Comparison of ENCODE assay signal across 1 cellular context in the genomic region with DNA sequence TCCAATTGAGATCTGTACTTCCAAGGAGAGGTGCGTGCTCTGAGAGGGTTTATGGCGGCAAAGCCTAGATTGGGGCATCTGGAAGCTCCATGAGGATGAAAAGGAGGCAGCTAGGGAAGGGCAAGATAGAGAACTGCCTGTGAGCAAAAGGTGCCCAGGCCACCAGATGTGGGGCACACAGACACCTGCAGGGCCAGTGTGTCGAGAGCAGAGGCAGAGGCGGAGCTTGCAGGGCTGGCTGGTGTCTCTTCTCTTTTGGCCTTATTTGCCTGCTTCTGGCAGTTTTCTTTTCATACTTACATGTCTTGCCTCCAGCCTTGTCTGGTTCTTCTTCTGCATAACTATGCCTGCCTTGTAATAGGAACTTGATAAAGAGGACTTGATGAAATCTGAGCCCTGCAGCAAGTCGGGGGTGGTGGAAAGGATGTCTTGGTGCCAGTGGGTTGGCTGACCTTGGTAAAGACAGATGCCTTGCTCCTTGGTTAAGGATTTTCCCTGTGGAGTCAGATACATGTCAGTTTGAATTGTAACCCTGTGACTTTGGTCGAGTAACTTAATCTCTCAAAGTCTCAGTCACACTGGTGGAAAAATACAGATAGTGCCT.
TF ChIP-seq lines count a peak whose summit lies in the region.

No MANE protein-coding gene starts in this region.

TF ChIP-seq in GM23338, 12 proteins besides CTCF, POLR2A, EP300 and RAD21 (continued from another document):
- TF ChIP-seq, protein P1, sequence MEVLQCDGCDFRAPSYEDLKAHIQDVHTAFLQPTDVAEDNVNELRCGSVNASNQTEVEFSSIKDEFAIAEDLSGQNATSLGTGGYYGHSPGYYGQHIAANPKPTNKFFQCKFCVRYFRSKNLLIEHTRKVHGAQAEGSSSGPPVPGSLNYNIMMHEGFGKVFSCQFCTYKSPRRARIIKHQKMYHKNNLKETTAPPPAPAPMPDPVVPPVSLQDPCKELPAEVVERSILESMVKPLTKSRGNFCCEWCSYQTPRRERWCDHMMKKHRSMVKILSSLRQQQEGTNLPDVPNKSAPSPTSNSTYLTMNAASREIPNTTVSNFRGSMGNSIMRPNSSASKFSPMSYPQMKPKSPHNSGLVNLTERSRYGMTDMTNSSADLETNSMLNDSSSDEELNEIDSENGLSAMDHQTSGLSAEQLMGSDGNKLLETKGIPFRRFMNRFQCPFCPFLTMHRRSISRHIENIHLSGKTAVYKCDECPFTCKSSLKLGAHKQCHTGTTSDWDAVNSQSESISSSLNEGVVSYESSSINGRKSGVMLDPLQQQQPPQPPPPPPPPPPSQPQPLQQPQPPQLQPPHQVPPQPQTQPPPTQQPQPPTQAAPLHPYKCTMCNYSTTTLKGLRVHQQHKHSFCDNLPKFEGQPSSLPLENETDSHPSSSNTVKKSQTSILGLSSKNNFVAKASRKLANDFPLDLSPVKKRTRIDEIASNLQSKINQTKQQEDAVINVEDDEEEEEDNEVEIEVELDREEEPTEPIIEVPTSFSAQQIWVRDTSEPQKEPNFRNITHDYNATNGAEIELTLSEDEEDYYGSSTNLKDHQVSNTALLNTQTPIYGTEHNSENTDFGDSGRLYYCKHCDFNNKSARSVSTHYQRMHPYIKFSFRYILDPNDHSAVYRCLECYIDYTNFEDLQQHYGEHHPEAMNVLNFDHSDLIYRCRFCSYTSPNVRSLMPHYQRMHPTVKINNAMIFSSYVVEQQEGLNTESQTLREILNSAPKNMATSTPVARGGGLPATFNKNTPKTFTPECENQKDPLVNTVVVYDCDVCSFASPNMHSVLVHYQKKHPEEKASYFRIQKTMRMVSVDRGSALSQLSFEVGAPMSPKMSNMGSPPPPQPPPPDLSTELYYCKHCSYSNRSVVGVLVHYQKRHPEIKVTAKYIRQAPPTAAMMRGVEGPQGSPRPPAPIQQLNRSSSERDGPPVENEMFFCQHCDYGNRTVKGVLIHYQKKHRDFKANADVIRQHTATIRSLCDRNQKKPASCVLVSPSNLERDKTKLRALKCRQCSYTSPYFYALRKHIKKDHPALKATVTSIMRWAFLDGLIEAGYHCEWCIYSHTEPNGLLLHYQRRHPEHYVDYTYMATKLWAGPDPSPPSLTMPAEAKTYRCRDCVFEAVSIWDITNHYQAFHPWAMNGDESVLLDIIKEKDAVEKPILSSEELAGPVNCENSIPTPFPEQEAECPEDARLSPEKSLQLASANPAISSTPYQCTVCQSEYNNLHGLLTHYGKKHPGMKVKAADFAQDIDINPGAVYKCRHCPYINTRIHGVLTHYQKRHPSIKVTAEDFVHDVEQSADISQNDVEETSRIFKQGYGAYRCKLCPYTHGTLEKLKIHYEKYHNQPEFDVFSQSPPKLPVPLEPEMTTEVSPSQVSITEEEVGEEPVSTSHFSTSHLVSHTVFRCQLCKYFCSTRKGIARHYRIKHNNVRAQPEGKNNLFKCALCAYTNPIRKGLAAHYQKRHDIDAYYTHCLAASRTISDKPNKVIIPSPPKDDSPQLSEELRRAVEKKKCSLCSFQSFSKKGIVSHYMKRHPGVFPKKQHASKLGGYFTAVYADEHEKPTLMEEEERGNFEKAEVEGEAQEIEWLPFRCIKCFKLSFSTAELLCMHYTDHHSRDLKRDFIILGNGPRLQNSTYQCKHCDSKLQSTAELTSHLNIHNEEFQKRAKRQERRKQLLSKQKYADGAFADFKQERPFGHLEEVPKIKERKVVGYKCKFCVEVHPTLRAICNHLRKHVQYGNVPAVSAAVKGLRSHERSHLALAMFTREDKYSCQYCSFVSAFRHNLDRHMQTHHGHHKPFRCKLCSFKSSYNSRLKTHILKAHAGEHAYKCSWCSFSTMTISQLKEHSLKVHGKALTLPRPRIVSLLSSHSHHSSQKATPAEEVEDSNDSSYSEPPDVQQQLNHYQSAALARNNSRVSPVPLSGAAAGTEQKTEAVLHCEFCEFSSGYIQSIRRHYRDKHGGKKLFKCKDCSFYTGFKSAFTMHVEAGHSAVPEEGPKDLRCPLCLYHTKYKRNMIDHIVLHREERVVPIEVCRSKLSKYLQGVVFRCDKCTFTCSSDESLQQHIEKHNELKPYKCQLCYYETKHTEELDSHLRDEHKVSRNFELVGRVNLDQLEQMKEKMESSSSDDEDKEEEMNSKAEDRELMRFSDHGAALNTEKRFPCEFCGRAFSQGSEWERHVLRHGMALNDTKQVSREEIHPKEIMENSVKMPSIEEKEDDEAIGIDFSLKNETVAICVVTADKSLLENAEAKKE (CRISPR knock-in tag; IDR thresholded peaks at IDR 0.05): no peak
- TF ChIP-seq REST (IDR thresholded peaks at IDR 0.05; ENCODE audit: unreplicated experiment): no peak
- TF ChIP-seq ZNF331 (CRISPR knock-in tag; IDR thresholded peaks at IDR 0.05; ENCODE audit: low read depth): no peak
- TF ChIP-seq NANOG (IDR thresholded peaks at IDR 0.05; ENCODE audit: borderline replicate concordance): no peak
- no peak for TF ChIP-seq EZH2 (IDR thresholded peaks at IDR 0.05; ENCODE audit: low read depth, unreplicated experiment)
